ENCODE assay signal across 1 cellular context in the genomic region with DNA sequence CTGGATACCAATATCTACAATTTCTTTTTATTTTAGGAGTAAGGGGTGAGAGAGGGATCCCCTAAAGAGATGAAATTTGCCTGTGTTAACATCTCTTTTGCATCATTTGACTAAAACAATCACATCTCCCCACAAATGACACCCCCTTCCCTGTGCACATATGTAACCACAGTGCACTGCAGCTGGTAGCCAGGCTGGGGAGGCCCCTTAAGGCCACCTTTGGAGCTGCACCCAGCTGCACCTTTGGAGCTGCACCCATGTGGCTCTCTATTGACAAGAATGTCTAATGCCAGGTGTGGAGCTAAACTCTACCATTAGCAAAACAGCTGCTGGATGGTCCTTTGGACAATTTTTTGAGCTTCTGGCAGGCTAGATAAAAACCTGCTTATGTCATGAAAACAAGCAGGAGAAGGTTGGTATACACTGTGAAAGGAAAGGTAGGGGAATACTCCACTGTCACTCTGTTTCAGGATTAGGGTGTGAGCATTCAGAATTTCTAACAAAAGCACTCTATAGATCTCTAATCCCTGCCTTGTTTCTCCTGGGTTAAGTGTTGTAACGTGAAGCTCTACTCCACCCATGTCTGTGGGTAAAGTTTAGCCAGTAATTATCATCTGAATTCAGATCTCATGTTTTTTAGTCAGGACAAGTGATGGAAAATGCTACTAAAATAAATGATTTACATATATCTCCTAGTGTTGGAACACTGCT.
TF ChIP-seq lines count a peak whose summit lies in the region.

No MANE protein-coding gene starts in this region.

TF ChIP-seq in HCT116, 20 proteins besides CTCF, POLR2A, EP300 and RAD21 (continued from another document):
- TF ChIP-seq, protein P1, sequence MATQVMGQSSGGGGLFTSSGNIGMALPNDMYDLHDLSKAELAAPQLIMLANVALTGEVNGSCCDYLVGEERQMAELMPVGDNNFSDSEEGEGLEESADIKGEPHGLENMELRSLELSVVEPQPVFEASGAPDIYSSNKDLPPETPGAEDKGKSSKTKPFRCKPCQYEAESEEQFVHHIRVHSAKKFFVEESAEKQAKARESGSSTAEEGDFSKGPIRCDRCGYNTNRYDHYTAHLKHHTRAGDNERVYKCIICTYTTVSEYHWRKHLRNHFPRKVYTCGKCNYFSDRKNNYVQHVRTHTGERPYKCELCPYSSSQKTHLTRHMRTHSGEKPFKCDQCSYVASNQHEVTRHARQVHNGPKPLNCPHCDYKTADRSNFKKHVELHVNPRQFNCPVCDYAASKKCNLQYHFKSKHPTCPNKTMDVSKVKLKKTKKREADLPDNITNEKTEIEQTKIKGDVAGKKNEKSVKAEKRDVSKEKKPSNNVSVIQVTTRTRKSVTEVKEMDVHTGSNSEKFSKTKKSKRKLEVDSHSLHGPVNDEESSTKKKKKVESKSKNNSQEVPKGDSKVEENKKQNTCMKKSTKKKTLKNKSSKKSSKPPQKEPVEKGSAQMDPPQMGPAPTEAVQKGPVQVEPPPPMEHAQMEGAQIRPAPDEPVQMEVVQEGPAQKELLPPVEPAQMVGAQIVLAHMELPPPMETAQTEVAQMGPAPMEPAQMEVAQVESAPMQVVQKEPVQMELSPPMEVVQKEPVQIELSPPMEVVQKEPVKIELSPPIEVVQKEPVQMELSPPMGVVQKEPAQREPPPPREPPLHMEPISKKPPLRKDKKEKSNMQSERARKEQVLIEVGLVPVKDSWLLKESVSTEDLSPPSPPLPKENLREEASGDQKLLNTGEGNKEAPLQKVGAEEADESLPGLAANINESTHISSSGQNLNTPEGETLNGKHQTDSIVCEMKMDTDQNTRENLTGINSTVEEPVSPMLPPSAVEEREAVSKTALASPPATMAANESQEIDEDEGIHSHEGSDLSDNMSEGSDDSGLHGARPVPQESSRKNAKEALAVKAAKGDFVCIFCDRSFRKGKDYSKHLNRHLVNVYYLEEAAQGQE (IDR thresholded peaks at IDR 0.05; ENCODE audit: low read depth): no peak
- TF ChIP-seq ZFX (IDR thresholded peaks at IDR 0.05) (no peak), ZNF274 (IDR thresholded peaks at IDR 0.05; ENCODE audit: low read depth, low read length) (no peak), EZH2 (IDR thresholded peaks at IDR 0.05) (no peak), EGR1 (IDR thresholded peaks at IDR 0.05; ENCODE audit: low read depth) (no peak), FOSL1 (IDR thresholded peaks at IDR 0.05; ENCODE audit: low read depth) (no peak), SRF (IDR thresholded peaks at IDR 0.05; ENCODE audit: low read depth) (no peak), SIN3A (IDR thresholded peaks at IDR 0.05; ENCODE audit: low read depth) (no peak), SP1 (IDR thresholded peaks at IDR 0.05; ENCODE audit: low read depth) (no peak), JUND (IDR thresholded peaks at IDR 0.05) (no peak), TCF7L2 (IDR thresholded peaks at IDR 0.05; ENCODE audit: borderline replicate concordance, extremely low read depth, insufficient read depth, insufficient read length) (no peak), EZH2phosphoT487 (IDR thresholded peaks at IDR 0.05; ENCODE audit: borderline replicate concordance) (no peak), CEBPB (IDR thresholded peaks at IDR 0.05; ENCODE audit: low read depth) (no peak), POLR2AphosphoS5 (IDR thresholded peaks at IDR 0.05; ENCODE audit: low read depth, low read length) (no peak)
- TF ChIP-seq, protein P2, sequence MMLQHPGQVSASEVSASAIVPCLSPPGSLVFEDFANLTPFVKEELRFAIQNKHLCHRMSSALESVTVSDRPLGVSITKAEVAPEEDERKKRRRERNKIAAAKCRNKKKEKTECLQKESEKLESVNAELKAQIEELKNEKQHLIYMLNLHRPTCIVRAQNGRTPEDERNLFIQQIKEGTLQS (IDR thresholded peaks at IDR 0.05): no peak
